ENCODE assay signal across 2 cellular contexts in genomic region chr12:110001596-110001995, GRCh38.
TF ChIP-seq lines count a peak whose summit lies in the region.

No MANE protein-coding gene starts in this region.

TF ChIP-seq in GM12878, 131 proteins besides CTCF, POLR2A, EP300 and RAD21:
- TF ChIP-seq, protein P1, sequence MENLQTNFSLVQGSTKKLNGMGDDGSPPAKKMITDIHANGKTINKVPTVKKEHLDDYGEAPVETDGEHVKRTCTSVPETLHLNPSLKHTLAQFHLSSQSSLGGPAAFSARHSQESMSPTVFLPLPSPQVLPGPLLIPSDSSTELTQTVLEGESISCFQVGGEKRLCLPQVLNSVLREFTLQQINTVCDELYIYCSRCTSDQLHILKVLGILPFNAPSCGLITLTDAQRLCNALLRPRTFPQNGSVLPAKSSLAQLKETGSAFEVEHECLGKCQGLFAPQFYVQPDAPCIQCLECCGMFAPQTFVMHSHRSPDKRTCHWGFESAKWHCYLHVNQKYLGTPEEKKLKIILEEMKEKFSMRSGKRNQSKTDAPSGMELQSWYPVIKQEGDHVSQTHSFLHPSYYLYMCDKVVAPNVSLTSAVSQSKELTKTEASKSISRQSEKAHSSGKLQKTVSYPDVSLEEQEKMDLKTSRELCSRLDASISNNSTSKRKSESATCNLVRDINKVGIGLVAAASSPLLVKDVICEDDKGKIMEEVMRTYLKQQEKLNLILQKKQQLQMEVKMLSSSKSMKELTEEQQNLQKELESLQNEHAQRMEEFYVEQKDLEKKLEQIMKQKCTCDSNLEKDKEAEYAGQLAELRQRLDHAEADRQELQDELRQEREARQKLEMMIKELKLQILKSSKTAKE (IDR thresholded peaks at IDR 0.05; ENCODE audit: low read depth, poor library complexity, severe bottlenecking) = no peak
- TF ChIP-seq ZBTB33 (IDR thresholded peaks at IDR 0.05) = no peak
- no peak for TF ChIP-seq ZZZ3 (IDR thresholded peaks at IDR 0.05; ENCODE audit: control insufficient read depth, insufficient read length, low read depth)
- TF ChIP-seq, protein P2, sequence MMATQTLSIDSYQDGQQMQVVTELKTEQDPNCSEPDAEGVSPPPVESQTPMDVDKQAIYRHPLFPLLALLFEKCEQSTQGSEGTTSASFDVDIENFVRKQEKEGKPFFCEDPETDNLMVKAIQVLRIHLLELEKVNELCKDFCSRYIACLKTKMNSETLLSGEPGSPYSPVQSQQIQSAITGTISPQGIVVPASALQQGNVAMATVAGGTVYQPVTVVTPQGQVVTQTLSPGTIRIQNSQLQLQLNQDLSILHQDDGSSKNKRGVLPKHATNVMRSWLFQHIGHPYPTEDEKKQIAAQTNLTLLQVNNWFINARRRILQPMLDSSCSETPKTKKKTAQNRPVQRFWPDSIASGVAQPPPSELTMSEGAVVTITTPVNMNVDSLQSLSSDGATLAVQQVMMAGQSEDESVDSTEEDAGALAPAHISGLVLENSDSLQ (IDR thresholded peaks at IDR 0.05) = no peak
- TF ChIP-seq SRF (IDR thresholded peaks at IDR 0.05; ENCODE audit: low read depth in 2 of 2, low read length in 2 of 2) = no peak
- no peak for TF ChIP-seq USF2 (IDR thresholded peaks at IDR 0.05; ENCODE audit: borderline replicate concordance, low read depth, low read length)
- TF ChIP-seq JUNB (IDR thresholded peaks at IDR 0.05) = no peak
- no peak for TF ChIP-seq WRNIP1 (IDR thresholded peaks at IDR 0.05; ENCODE audit: borderline replicate concordance, low read depth, low read length)
- no peak for TF ChIP-seq SUZ12 (IDR thresholded peaks at IDR 0.05; ENCODE audit: unreplicated experiment)
- no peak for TF ChIP-seq BACH1 (IDR thresholded peaks at IDR 0.05; ENCODE audit: borderline replicate concordance)
- no peak for TF ChIP-seq MTA2 (IDR thresholded peaks at IDR 0.05; ENCODE audit: low read depth)
- TF ChIP-seq, protein P3, sequence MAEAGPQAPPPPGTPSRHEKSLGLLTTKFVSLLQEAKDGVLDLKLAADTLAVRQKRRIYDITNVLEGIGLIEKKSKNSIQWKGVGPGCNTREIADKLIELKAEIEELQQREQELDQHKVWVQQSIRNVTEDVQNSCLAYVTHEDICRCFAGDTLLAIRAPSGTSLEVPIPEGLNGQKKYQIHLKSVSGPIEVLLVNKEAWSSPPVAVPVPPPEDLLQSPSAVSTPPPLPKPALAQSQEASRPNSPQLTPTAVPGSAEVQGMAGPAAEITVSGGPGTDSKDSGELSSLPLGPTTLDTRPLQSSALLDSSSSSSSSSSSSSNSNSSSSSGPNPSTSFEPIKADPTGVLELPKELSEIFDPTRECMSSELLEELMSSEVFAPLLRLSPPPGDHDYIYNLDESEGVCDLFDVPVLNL (IDR thresholded peaks at IDR 0.05; ENCODE audit: low read depth, low read length) = no peak
- no peak for TF ChIP-seq ASH2L (IDR thresholded peaks at IDR 0.05; ENCODE audit: borderline replicate concordance, low read depth)
- no peak for TF ChIP-seq ZSCAN29 (IDR thresholded peaks at IDR 0.05)

TF ChIP-seq in HEK293T, 16 proteins besides CTCF, POLR2A, EP300 and RAD21:
- TF ChIP-seq L3MBTL2 (conservative IDR thresholded peaks at IDR 0.05) (no peak), SUZ12 (IDR thresholded peaks at IDR 0.05) (no peak), FOXA1 (IDR thresholded peaks at IDR 0.05) (no peak), TARDBP (IDR thresholded peaks at IDR 0.05) (no peak), ARNT (IDR thresholded peaks at IDR 0.05) (no peak), BHLHE40 (IDR thresholded peaks at IDR 0.05; ENCODE audit: borderline replicate concordance) (no peak), CTBP1 (IDR thresholded peaks at IDR 0.05; ENCODE audit: borderline replicate concordance) (no peak), FOXM1 (IDR thresholded peaks at IDR 0.05; ENCODE audit: borderline replicate concordance) (no peak), NFRKB (IDR thresholded peaks at IDR 0.05) (no peak), FOXK2 (IDR thresholded peaks at IDR 0.05) (no peak), ZNF384 (IDR thresholded peaks at IDR 0.05) (no peak), ELF4 (IDR thresholded peaks at IDR 0.05) (no peak), SP1 (IDR thresholded peaks at IDR 0.05) (no peak), LEF1 (IDR thresholded peaks at IDR 0.05; ENCODE audit: borderline replicate concordance) (no peak), HDGF (IDR thresholded peaks at IDR 0.05; ENCODE audit: borderline replicate concordance) (no peak)
- TF ChIP-seq, protein P2 (IDR thresholded peaks at IDR 0.05) = no peak
